9 cellular contexts compared by ENCODE assay signal in genomic region chr20:32893878-32894483, GRCh38. TPM values are rescaled to one million over a fixed set of nuclear protein-coding genes. Genes with fewer than 3 reads are reported as not detected.
DNase-seq lines count a peak whose midpoint lies in the region; ATAC-seq and TF ChIP-seq lines count a peak whose summit lies in the region.
"Had no signal": no experiment of that assay in that cellular context is flagged by ENCODE, and none has a peak within 500 bp of the region (broad histone marks: within the 10 kb centered on the region; RNA-seq: fewer than 3 reads in every experiment).

No MANE protein-coding gene starts in this region.

- H3K79me2 ChIP-seq in parathyroid adenoma, result no peaks in the 10 kb centered on the region

- no peaks in the 10 kb centered on the region for H3K9me3 Mint-ChIP-seq in activated CD4-positive, alpha-beta T cell treated with anti-CD3 and anti-CD28 coated beads for 36 hours (ENCODE audit: low read depth)
- H3K9me3 Mint-ChIP-seq in activated CD4-positive, alpha-beta T cell treated with anti-CD3 and anti-CD28 coated beads, Interleukin-2, amount 10 ng/mL, durations not matched to agents 7 days and 5 days, result no peaks in the 10 kb centered on the region

- H2AFZ ChIP-seq in parathyroid adenoma, result no peak overlapping the region

- H3K9me3 ChIP-seq in parathyroid adenoma (ENCODE audit: control insufficient read depth, low read length), result no peaks in the 10 kb centered on the region

- H3K27me3 Mint-ChIP-seq in activated CD4-positive, alpha-beta T cell treated with anti-CD3 and anti-CD28 coated beads for 36 hours, result no peaks in the 10 kb centered on the region
- H3K27me3 Mint-ChIP-seq in activated CD4-positive, alpha-beta T cell treated with anti-CD3 and anti-CD28 coated beads, Interleukin-2, amount 10 ng/mL, durations not matched to agents 7 days and 5 days, result no peaks in the 10 kb centered on the region

- no peak overlapping the region for H3K4me3 Mint-ChIP-seq in activated CD4-positive, alpha-beta T cell treated with anti-CD3 and anti-CD28 coated beads for 36 hours
- H3K4me3 Mint-ChIP-seq in activated CD4-positive, alpha-beta T cell treated with anti-CD3 and anti-CD28 coated beads, Interleukin-2, amount 10 ng/mL, durations not matched to agents 7 days and 5 days, result no peak overlapping the region

- no peaks in the 10 kb centered on the region for H3K36me3 Mint-ChIP-seq in activated CD4-positive, alpha-beta T cell treated with anti-CD3 and anti-CD28 coated beads for 36 hours (ENCODE audit: low read depth)
- H3K36me3 Mint-ChIP-seq in activated CD4-positive, alpha-beta T cell treated with anti-CD3 and anti-CD28 coated beads, Interleukin-2, amount 10 ng/mL, durations not matched to agents 7 days and 5 days (ENCODE audit: low read depth), result no peaks in the 10 kb centered on the region

- POLR2A ChIA-PET in activated CD4-positive, alpha-beta T cell treated with anti-CD3 and anti-CD28 coated beads for 36 hours (lab: Charles Lee), result no interaction called here
- POLR2A ChIA-PET in activated CD4-positive, alpha-beta T cell treated with anti-CD3 and anti-CD28 coated beads, Interleukin-2, amount 10 ng/mL, durations not matched to agents 7 days and 5 days (lab: Charles Lee), result no interaction called here

- H3K4me1 ChIP-seq in parathyroid adenoma, result peaks cover 3% of the 10 kb centered on the region

- peak; percentile 56 for DNase-seq in activated CD4-positive, alpha-beta T cell treated with anti-CD3 and anti-CD28 coated beads for 36 hours
- DNase-seq in activated CD4-positive, alpha-beta T cell treated with anti-CD3 and anti-CD28 coated beads, Interleukin-2, amount 10 ng/mL, durations not matched to agents 7 days and 5 days, result no peak
- DNase-seq in Jurkat, Clone E6-1 (ENCODE audit: low read depth, low spot score), result peak; percentile 7
- DNase-seq in choroid plexus epithelial cell (ENCODE audit: low read depth), result peak; percentile 63
- DNase-seq in middle frontal gyrus (ENCODE audit: extremely low spot score, low spot score), result no peak
- DNase-seq: NCI-H1105 had no signal

- intact Hi-C loops in activated CD4-positive, alpha-beta T cell treated with anti-CD3 and anti-CD28 coated beads for 36 hours (cut with DNase I, micrococcal nuclease), result loop anchor here (1.0 to 10.0 kb wide), 3 partner anchors 104 to 222 kb away; partner anchors contain the start of gene C20orf203 (in 2 of the 2)

- TF ChIP-seq CTCF in choroid plexus epithelial cell (conservative IDR thresholded peaks at IDR 0.05; ENCODE audit: low read depth, low read length) (peak; percentile 79), parathyroid adenoma (IDR thresholded peaks at IDR 0.05) (peak; percentile 10)

- H3K36me3 ChIP-seq in parathyroid adenoma (ENCODE audit: control insufficient read depth, insufficient read depth, low read length), result no peaks in the 10 kb centered on the region

- H3K27me3 ChIP-seq in parathyroid adenoma (ENCODE audit: control insufficient read depth, insufficient read depth, low read length), result no peaks in the 10 kb centered on the region

- H3K9ac ChIP-seq in parathyroid adenoma, result no peak overlapping the region

- CTCF ChIA-PET in activated CD4-positive, alpha-beta T cell treated with anti-CD3 and anti-CD28 coated beads for 36 hours (lab: Charles Lee), result interaction anchor here (0.8 to 1.2 kb wide), 5 partner anchors 8 to 103 kb away, joined by 3 to 4 read pairs (median 3); no protein-coding TSS in a partner anchor
- CTCF ChIA-PET in activated CD4-positive, alpha-beta T cell treated with anti-CD3 and anti-CD28 coated beads, Interleukin-2, amount 10 ng/mL, durations not matched to agents 7 days and 5 days (lab: Charles Lee), result interaction anchor here (0.6 to 1.2 kb wide), 2 partner anchors 8 to 509 kb away, joined by 3 to 5 read pairs; no protein-coding TSS in a partner anchor

- no peaks in the 10 kb centered on the region for H3K4me1 Mint-ChIP-seq in activated CD4-positive, alpha-beta T cell treated with anti-CD3 and anti-CD28 coated beads for 36 hours
- H3K4me1 Mint-ChIP-seq in activated CD4-positive, alpha-beta T cell treated with anti-CD3 and anti-CD28 coated beads, Interleukin-2, amount 10 ng/mL, durations not matched to agents 7 days and 5 days, result peaks cover 2% of the 10 kb centered on the region

- no peak overlapping the region for H3K4me2 ChIP-seq in parathyroid adenoma (ENCODE audit: low read length)

- H3K27ac Mint-ChIP-seq in activated CD4-positive, alpha-beta T cell treated with anti-CD3 and anti-CD28 coated beads for 36 hours, result no peak overlapping the region
- no peak overlapping the region for H3K27ac Mint-ChIP-seq in activated CD4-positive, alpha-beta T cell treated with anti-CD3 and anti-CD28 coated beads, Interleukin-2, amount 10 ng/mL, durations not matched to agents 7 days and 5 days

- no peak overlapping the region for H3K27ac ChIP-seq in parathyroid adenoma

- H3K4me3 ChIP-seq in Jurkat, Clone E6-1 (ENCODE audit: low read length), result no peak overlapping the region
- H3K4me3 ChIP-seq in choroid plexus epithelial cell (ENCODE audit: low read depth, low read length) (no peak overlapping the region), parathyroid adenoma (ENCODE audit: low read depth, low read length) (no peak overlapping the region)

- ATAC-seq in activated CD4-positive, alpha-beta T cell treated with anti-CD3 and anti-CD28 coated beads for 36 hours, result no peak
- no peak for ATAC-seq in GM21737 (IDR thresholded peaks at IDR 0.05; ENCODE audit: unreplicated experiment)
- ATAC-seq in HG03565 (IDR thresholded peaks at IDR 0.05; ENCODE audit: unreplicated experiment), result no peak

RNA-seq across cellular contexts. Expression of gene EFCAB8, which starts 35.3 kb away (rescaled TPM):
- under 1 TPM; 0.37 to 0.40 TPM for total RNA-seq in activated CD4-positive, alpha-beta T cell treated with anti-CD3 and anti-CD28 coated beads for 36 hours
- total RNA-seq in activated CD4-positive, alpha-beta T cell treated with anti-CD3 and anti-CD28 coated beads, Interleukin-2, amount 10 ng/mL, durations not matched to agents 7 days and 5 days, result 1 to 10 TPM in 1 of 2 experiments, under 1 TPM in 1; 0.94 to 1.2 TPM
- not detected for polyA plus RNA-seq in Jurkat, Clone E6-1 (2012; ENCODE audit: insufficient read depth, insufficient read length)

Comparison
In these comparisons a context has a peak if more than half of its experiments do, and no peak if none do; other contexts are left out.
1. DNase-seq: peak in activated CD4-positive, alpha-beta T cell treated with anti-CD3 and anti-CD28 coated beads for 36 hours (single experiment), Jurkat, Clone E6-1 (single experiment) and choroid plexus epithelial cell (single experiment); none in activated CD4-positive, alpha-beta T cell treated with anti-CD3 and anti-CD28 coated beads, Interleukin-2, amount 10 ng/mL, durations not matched to agents 7 days and 5 days (single experiment) and middle frontal gyrus (single experiment).